7 cellular contexts compared by ENCODE assay signal in genomic region chr18:45802814-45803492, GRCh38. TPM values are rescaled to one million over a fixed set of nuclear protein-coding genes. Genes with fewer than 3 reads are reported as not detected.
A peak's percentile ranks its signal among the peaks of the same experiment; 100 is the strongest.
DNase-seq lines count a peak whose midpoint lies in the region; FAIRE-seq and TF ChIP-seq lines count a peak whose summit lies in the region.

No MANE protein-coding gene starts in this region.

- WGBS in GM23248 (ENCODE audit: low coverage in 1 of 2, low lambda C conversion rate in 2 of 2, missing lambda C conversion rate in 2 of 2), 2 experiments, result 2 to 3% methylated on average over 2 of the region's 2 CpGs
- 5% methylated on average over 2 of the region's 2 CpGs for WGBS in smooth muscle cell (ENCODE audit: low lambda C conversion rate)

- H3K79me2 ChIP-seq in GM23248 (ENCODE audit: insufficient read depth) (no peaks in the 10 kb centered on the region), smooth muscle cell (ENCODE audit: low read depth) (no peaks in the 10 kb centered on the region)

- H3K9me3 Mint-ChIP-seq in endothelial cell (ENCODE audit: unreplicated experiment), result peaks cover 24% of the 10 kb centered on the region

- peaks cover 27% of the 10 kb centered on the region for H3K36me3 Mint-ChIP-seq in endothelial cell (ENCODE audit: low read depth, unreplicated experiment)

- H3K4me1 Mint-ChIP-seq in endothelial cell (ENCODE audit: unreplicated experiment), result peaks cover 10% of the 10 kb centered on the region

- TF ChIP-seq CTCF in endothelial cell (IDR thresholded peaks at IDR 0.05; ENCODE audit: unreplicated experiment) (no peak), smooth muscle cell (IDR thresholded peaks at IDR 0.05; ENCODE audit: borderline replicate concordance, insufficient read depth, poor library complexity, severe bottlenecking) (no peak), kidney (IDR thresholded peaks at IDR 0.05; ENCODE audit: borderline replicate concordance, extremely low read depth, insufficient read depth) (no peak)

- H3K9me3 ChIP-seq in GM23248 (ENCODE audit: low read depth), result no peaks in the 10 kb centered on the region
- no peaks in the 10 kb centered on the region for H3K9me3 ChIP-seq in smooth muscle cell (replicated peaks; ENCODE audit: low read depth)
- H3K9me3 ChIP-seq in kidney (ENCODE audit: control insufficient read depth in 1 of 2, low read length in 2 of 2), result peaks cover 2 to 6% of the 10 kb centered on the region in 2 donors

- no peaks in the 10 kb centered on the region for H3K9me2 ChIP-seq in GM23248 (ENCODE audit: insufficient read depth)

- H2AFZ ChIP-seq in GM23248, result peak overlapping the region; percentile 61
- no peak overlapping the region for H2AFZ ChIP-seq in smooth muscle cell (ENCODE audit: low read depth)

- intact Hi-C loops in kidney (cut with DNase I), result no loop called here

- no peaks in the 10 kb centered on the region for H4K20me1 ChIP-seq in GM23248 (ENCODE audit: insufficient read depth)
- no peaks in the 10 kb centered on the region for H4K20me1 ChIP-seq in smooth muscle cell (ENCODE audit: low read depth)

- in situ Hi-C loops in GM23248 (cut with MboI), result no loop called here

- peak overlapping the region; percentile 57 for H3K4me3 ChIP-seq in GM23248
- H3K4me3 ChIP-seq in smooth muscle cell, result no peak overlapping the region
- no peak overlapping the region for H3K4me3 ChIP-seq in kidney (ENCODE audit: low read length in 2 of 2)

- H3K4me2 ChIP-seq in GM23248 (ENCODE audit: unreplicated experiment) (peak overlapping the region; percentile 80), smooth muscle cell (peak overlapping the region; percentile 66)

- H3K27me3 ChIP-seq in GM23248 (replicated peaks; ENCODE audit: insufficient read depth) (no peaks in the 10 kb centered on the region), smooth muscle cell (ENCODE audit: low read depth) (no peaks in the 10 kb centered on the region)

- H3F3A ChIP-seq in GM23248 (ENCODE audit: insufficient read depth) (peaks cover 31% of the 10 kb centered on the region), smooth muscle cell (ENCODE audit: low read depth) (peaks cover 27% of the 10 kb centered on the region)

- H3K27me3 Mint-ChIP-seq in endothelial cell (ENCODE audit: unreplicated experiment), result peaks cover 4% of the 10 kb centered on the region

- H3K27ac ChIP-seq in GM23248 (peak overlapping the region; percentile 87), smooth muscle cell (ENCODE audit: low read depth) (peak overlapping the region; percentile 99), kidney (ENCODE audit: low read depth in 2 of 2, low read length in 2 of 2) (no peak overlapping the region)

- FAIRE-seq in kidney (lab: Jason Lieb, UNC), result no peak

- H3K4me3 Mint-ChIP-seq in endothelial cell (ENCODE audit: unreplicated experiment), result peak overlapping the region; percentile 32

- H3K9ac ChIP-seq in GM23248, result peak overlapping the region; percentile 63
- peak overlapping the region; percentile 71 for H3K9ac ChIP-seq in smooth muscle cell (ENCODE audit: low read depth)
- no peak overlapping the region for H3K9ac ChIP-seq in kidney (ENCODE audit: low read length in 2 of 2)

- DNase-seq in GM23248, result peak; percentile 99
- DNase-seq in NCI-H69 (lab: John Stamatoyannopoulos, UW), result peak; percentile 46
- no peak for DNase-seq in endothelial cell (ENCODE audit: low spot score)
- no peak for DNase-seq in smooth muscle cell (lab: John Stamatoyannopoulos, UW; ENCODE audit: unreplicated experiment)
- DNase-seq in kidney, result no peak
- DNase-seq in mucosa of gallbladder (ENCODE audit: low spot score), result no peak
- no peak for DNase-seq in iPS-NIHi11 (ENCODE audit: low spot score)

- H3K4me1 ChIP-seq in GM23248 (ENCODE audit: insufficient read depth), result peaks cover 39% of the 10 kb centered on the region
- H3K4me1 ChIP-seq in smooth muscle cell (ENCODE audit: low read depth), result peaks cover 11% of the 10 kb centered on the region
- no peaks in the 10 kb centered on the region for H3K4me1 ChIP-seq in kidney (ENCODE audit: control insufficient read depth in 1 of 2, insufficient read depth in 1 of 2, low read depth in 1 of 2, low read length in 2 of 2)

- no peaks in the 10 kb centered on the region for H3K36me3 ChIP-seq in GM23248 (ENCODE audit: low read depth)
- no peaks in the 10 kb centered on the region for H3K36me3 ChIP-seq in smooth muscle cell (ENCODE audit: low read depth)
- H3K36me3 ChIP-seq in kidney (ENCODE audit: control insufficient read depth in 1 of 2, insufficient read depth in 2 of 2, low read length in 2 of 2), result no peaks in the 10 kb centered on the region

- no peak overlapping the region for H3K27ac Mint-ChIP-seq in endothelial cell (ENCODE audit: unreplicated experiment)

RNA-seq across cellular contexts. Expression of gene SIGLEC15, which starts 22.5 kb away (rescaled TPM):
- 0.22 and 0.38 TPM in 2 replicates for total RNA-seq in GM23248 (2014; rRNA removed; shearing (Covaris generic))
- polyA plus RNA-seq in GM23248 (2016; fragmentation: Nextera tagmentation; extraction: Ambion mirVana) (0.69 and 1.5 TPM in 2 replicates), smooth muscle cell (1.4 and 3.1 TPM in 2 replicates), kidney (ENCODE audit: insufficient read depth, low read depth, low replicate concordance) (not detected)
- total RNA-seq in endothelial cell (ENCODE audit: unreplicated experiment) (2.7 TPM), smooth muscle cell (0.09 and 0.58 TPM in 2 replicates), kidney (1.2 TPM), mucosa of gallbladder (4.7 TPM)

Comparison
In these comparisons a context has a peak if more than half of its experiments do, and no peak if none do; other contexts are left out.
1. DNase-seq: peak in GM23248 (single experiment) and NCI-H69 (single experiment); none in endothelial cell (single experiment), smooth muscle cell (single experiment), kidney (single experiment), mucosa of gallbladder (single experiment) and iPS-NIHi11 (single experiment).
2. H3K27ac ChIP-seq: peak in GM23248 (single experiment) and smooth muscle cell (single experiment); none in kidney (0 of 2).
3. H3K9ac ChIP-seq: peak in GM23248 (single experiment) and smooth muscle cell (single experiment); none in kidney (0 of 2).